Comparison of ENCODE assay signal across 2 cellular contexts in the genomic region with DNA sequence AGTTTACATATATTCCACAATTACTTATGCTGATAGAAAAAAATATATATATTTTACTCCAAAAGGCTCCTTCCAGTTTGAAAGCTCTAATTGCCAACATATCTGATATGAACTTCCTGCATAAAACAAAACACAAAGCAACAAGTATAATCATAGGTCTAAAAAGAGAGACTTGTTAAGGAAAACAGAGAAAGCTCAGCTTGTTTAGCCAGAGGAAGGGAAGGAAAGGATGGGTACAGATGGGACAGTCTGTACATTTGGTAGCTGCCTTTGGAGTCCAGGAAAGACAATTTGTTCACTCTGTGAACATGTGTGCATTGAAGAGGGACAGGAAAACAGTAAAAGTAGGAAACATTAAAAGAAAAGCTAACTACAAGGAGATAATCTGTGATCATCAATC.
TF ChIP-seq lines count a peak whose summit lies in the region.

No MANE protein-coding gene starts in this region.

TF ChIP-seq in HEK293, 187 proteins besides CTCF, POLR2A, EP300 and RAD21 (continued from another document):
- TF ChIP-seq, protein P1, sequence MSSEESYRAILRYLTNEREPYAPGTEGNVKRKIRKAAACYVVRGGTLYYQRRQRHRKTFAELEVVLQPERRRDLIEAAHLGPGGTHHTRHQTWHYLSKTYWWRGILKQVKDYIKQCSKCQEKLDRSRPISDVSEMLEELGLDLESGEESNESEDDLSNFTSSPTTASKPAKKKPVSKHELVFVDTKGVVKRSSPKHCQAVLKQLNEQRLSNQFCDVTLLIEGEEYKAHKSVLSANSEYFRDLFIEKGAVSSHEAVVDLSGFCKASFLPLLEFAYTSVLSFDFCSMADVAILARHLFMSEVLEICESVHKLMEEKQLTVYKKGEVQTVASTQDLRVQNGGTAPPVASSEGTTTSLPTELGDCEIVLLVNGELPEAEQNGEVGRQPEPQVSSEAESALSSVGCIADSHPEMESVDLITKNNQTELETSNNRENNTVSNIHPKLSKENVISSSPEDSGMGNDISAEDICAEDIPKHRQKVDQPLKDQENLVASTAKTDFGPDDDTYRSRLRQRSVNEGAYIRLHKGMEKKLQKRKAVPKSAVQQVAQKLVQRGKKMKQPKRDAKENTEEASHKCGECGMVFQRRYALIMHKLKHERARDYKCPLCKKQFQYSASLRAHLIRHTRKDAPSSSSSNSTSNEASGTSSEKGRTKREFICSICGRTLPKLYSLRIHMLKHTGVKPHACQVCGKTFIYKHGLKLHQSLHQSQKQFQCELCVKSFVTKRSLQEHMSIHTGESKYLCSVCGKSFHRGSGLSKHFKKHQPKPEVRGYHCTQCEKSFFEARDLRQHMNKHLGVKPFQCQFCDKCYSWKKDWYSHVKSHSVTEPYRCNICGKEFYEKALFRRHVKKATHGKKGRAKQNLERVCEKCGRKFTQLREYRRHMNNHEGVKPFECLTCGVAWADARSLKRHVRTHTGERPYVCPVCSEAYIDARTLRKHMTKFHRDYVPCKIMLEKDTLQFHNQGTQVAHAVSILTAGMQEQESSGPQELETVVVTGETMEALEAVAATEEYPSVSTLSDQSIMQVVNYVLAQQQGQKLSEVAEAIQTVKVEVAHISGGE (tag by site-specific recombination; conservative IDR thresholded peaks at IDR 0.05; ENCODE audit: low read depth) = no peak
TF ChIP-seq in HEK293: peak in this region for 2.

TF ChIP-seq in WTC11, 78 proteins besides CTCF, POLR2A, EP300 and RAD21 (continued from another document):
- TF ChIP-seq, protein P2, sequence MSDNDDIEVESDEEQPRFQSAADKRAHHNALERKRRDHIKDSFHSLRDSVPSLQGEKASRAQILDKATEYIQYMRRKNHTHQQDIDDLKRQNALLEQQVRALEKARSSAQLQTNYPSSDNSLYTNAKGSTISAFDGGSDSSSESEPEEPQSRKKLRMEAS (CRISPR knock-in tag; IDR thresholded peaks at IDR 0.05) = no peak
- TF ChIP-seq, protein P3, sequence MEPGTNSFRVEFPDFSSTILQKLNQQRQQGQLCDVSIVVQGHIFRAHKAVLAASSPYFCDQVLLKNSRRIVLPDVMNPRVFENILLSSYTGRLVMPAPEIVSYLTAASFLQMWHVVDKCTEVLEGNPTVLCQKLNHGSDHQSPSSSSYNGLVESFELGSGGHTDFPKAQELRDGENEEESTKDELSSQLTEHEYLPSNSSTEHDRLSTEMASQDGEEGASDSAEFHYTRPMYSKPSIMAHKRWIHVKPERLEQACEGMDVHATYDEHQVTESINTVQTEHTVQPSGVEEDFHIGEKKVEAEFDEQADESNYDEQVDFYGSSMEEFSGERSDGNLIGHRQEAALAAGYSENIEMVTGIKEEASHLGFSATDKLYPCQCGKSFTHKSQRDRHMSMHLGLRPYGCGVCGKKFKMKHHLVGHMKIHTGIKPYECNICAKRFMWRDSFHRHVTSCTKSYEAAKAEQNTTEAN (CRISPR knock-in tag; IDR thresholded peaks at IDR 0.05) = no peak
- TF ChIP-seq GRHL2 (CRISPR knock-in tag; IDR thresholded peaks at IDR 0.05; ENCODE audit: insufficient replicate concordance, severe bottlenecking) (no peak), JAZF1 (CRISPR knock-in tag; IDR thresholded peaks at IDR 0.05) (no peak), ELF4 (CRISPR knock-in tag; IDR thresholded peaks at IDR 0.05; ENCODE audit: low read depth) (no peak), ZNF138 (CRISPR knock-in tag; conservative IDR thresholded peaks at IDR 0.05) (no peak), NR1H2 (CRISPR knock-in tag; IDR thresholded peaks at IDR 0.05) (no peak), ZNF512 (CRISPR knock-in tag; IDR thresholded peaks at IDR 0.05; ENCODE audit: borderline replicate concordance) (no peak), ZNF219 (CRISPR knock-in tag; IDR thresholded peaks at IDR 0.05; ENCODE audit: borderline replicate concordance) (no peak)
- TF ChIP-seq, protein P4, sequence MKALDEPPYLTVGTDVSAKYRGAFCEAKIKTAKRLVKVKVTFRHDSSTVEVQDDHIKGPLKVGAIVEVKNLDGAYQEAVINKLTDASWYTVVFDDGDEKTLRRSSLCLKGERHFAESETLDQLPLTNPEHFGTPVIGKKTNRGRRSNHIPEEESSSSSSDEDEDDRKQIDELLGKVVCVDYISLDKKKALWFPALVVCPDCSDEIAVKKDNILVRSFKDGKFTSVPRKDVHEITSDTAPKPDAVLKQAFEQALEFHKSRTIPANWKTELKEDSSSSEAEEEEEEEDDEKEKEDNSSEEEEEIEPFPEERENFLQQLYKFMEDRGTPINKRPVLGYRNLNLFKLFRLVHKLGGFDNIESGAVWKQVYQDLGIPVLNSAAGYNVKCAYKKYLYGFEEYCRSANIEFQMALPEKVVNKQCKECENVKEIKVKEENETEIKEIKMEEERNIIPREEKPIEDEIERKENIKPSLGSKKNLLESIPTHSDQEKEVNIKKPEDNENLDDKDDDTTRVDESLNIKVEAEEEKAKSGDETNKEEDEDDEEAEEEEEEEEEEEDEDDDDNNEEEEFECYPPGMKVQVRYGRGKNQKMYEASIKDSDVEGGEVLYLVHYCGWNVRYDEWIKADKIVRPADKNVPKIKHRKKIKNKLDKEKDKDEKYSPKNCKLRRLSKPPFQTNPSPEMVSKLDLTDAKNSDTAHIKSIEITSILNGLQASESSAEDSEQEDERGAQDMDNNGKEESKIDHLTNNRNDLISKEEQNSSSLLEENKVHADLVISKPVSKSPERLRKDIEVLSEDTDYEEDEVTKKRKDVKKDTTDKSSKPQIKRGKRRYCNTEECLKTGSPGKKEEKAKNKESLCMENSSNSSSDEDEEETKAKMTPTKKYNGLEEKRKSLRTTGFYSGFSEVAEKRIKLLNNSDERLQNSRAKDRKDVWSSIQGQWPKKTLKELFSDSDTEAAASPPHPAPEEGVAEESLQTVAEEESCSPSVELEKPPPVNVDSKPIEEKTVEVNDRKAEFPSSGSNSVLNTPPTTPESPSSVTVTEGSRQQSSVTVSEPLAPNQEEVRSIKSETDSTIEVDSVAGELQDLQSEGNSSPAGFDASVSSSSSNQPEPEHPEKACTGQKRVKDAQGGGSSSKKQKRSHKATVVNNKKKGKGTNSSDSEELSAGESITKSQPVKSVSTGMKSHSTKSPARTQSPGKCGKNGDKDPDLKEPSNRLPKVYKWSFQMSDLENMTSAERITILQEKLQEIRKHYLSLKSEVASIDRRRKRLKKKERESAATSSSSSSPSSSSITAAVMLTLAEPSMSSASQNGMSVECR (CRISPR knock-in tag; IDR thresholded peaks at IDR 0.05; ENCODE audit: borderline replicate concordance) = no peak
- TF ChIP-seq, protein P5, sequence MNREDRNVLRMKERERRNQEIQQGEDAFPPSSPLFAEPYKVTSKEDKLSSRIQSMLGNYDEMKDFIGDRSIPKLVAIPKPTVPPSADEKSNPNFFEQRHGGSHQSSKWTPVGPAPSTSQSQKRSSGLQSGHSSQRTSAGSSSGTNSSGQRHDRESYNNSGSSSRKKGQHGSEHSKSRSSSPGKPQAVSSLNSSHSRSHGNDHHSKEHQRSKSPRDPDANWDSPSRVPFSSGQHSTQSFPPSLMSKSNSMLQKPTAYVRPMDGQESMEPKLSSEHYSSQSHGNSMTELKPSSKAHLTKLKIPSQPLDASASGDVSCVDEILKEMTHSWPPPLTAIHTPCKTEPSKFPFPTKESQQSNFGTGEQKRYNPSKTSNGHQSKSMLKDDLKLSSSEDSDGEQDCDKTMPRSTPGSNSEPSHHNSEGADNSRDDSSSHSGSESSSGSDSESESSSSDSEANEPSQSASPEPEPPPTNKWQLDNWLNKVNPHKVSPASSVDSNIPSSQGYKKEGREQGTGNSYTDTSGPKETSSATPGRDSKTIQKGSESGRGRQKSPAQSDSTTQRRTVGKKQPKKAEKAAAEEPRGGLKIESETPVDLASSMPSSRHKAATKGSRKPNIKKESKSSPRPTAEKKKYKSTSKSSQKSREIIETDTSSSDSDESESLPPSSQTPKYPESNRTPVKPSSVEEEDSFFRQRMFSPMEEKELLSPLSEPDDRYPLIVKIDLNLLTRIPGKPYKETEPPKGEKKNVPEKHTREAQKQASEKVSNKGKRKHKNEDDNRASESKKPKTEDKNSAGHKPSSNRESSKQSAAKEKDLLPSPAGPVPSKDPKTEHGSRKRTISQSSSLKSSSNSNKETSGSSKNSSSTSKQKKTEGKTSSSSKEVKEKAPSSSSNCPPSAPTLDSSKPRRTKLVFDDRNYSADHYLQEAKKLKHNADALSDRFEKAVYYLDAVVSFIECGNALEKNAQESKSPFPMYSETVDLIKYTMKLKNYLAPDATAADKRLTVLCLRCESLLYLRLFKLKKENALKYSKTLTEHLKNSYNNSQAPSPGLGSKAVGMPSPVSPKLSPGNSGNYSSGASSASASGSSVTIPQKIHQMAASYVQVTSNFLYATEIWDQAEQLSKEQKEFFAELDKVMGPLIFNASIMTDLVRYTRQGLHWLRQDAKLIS (CRISPR knock-in tag; IDR thresholded peaks at IDR 0.05; ENCODE audit: borderline replicate concordance) = no peak
TF ChIP-seq in WTC11: peak in this region for 0.
